In genomic region chr13:79229761-79230160, GRCh38 we compare ENCODE assay signal across 26 cellular contexts.
"Had no signal": no experiment of that assay in that cellular context is flagged by ENCODE, and none has a peak within 500 bp of the region (broad histone marks: within the 10 kb centered on the region; RNA-seq: fewer than 3 reads in every experiment).

No MANE protein-coding gene starts in this region.

- H3K4me1 Mint-ChIP-seq: neural crest cell had no signal

- ATAC-seq: foreskin keratinocyte; gastroesophageal sphincter; heart left ventricle; left ventricle myocardium superior; lower lobe of right lung; natural killer cell treated with Interleukin-12 subunit alpha and Interleukin-12 subunit beta and Interleukin-15 and Interleukin-18, amount 100 ng/mL, for 72 hours; right lobe of liver had no signal

- H3K36me3 ChIP-seq: colonic mucosa, esophagus muscularis mucosa, gastroesophageal sphincter, heart left ventricle, lower lobe of right lung, right lobe of liver, stomach, thyroid gland, vagina had no signal

- H3K4me3 Mint-ChIP-seq: dendritic cell treated with granulocyte-macrophage colony-stimulating factor and Interleukin-4, amounts not matched to agents 40 ng/mL and 50 ng/mL, for 4 days; endodermal cell; naive B cell; natural killer cell treated with Interleukin-12 subunit alpha and Interleukin-12 subunit beta and Interleukin-15 and Interleukin-18, amount 100 ng/mL, for 72 hours; neural crest cell had no signal

- H3K79me2 ChIP-seq: hepatocyte, parathyroid adenoma had no signal

- H3K9me3 Mint-ChIP-seq: dendritic cell treated with granulocyte-macrophage colony-stimulating factor and Interleukin-4, amounts not matched to agents 40 ng/mL and 50 ng/mL, for 4 days; endodermal cell; naive B cell; natural killer cell treated with Interleukin-12 subunit alpha and Interleukin-12 subunit beta and Interleukin-15 and Interleukin-18, amount 100 ng/mL, for 72 hours; neural crest cell had no signal

- H3K27ac Mint-ChIP-seq: dendritic cell treated with granulocyte-macrophage colony-stimulating factor and Interleukin-4, amounts not matched to agents 40 ng/mL and 50 ng/mL, for 4 days; endodermal cell; naive B cell; natural killer cell treated with Interleukin-12 subunit alpha and Interleukin-12 subunit beta and Interleukin-15 and Interleukin-18, amount 100 ng/mL, for 72 hours; progenitor cell of endocrine pancreas had no signal

- H3K36me3 Mint-ChIP-seq: naive B cell; natural killer cell treated with Interleukin-12 subunit alpha and Interleukin-12 subunit beta and Interleukin-15 and Interleukin-18, amount 100 ng/mL, for 72 hours had no signal

- FAIRE-seq: small intestine had no signal

- H3K4me1 ChIP-seq: colonic mucosa, esophagus muscularis mucosa, foreskin keratinocyte, gastroesophageal sphincter, heart left ventricle, lower lobe of right lung, parathyroid adenoma, right lobe of liver, stomach, thyroid gland, vagina had no signal

- H3K27ac ChIP-seq: colonic mucosa, esophagus muscularis mucosa, foreskin keratinocyte, gastroesophageal sphincter, heart left ventricle, hepatocyte, lower lobe of right lung, parathyroid adenoma, right lobe of liver, stomach, thyroid gland, vagina had no signal

- H3K4me2 ChIP-seq: hepatocyte had no signal

- DNase-seq: colonic mucosa; effector CD8-positive, alpha-beta T cell; endodermal cell; foreskin keratinocyte; heart left ventricle; kidney glomerular epithelial cell; left ventricle myocardium superior; lower lobe of right lung; naive B cell; right lobe of liver; small intestine; stimulated activated CD4-positive, alpha-beta T cell treated with anti-CD3 and anti-CD28 coated beads, Interleukin-15, amount 100 ng/mL, for 24 hours; stimulated activated CD4-positive, alpha-beta T cell treated with anti-CD3 and anti-CD28 coated beads, Interleukin-4, amount 100 ng/mL, for 1 hour; stimulated activated CD8-positive, alpha-beta memory T cell treated with anti-CD3 and anti-CD28 coated beads, Interleukin-4, amount 100 ng/mL, for 48 hours; stimulated activated naive CD4-positive, alpha-beta T cell treated with Interleukin-2 at 50 U/mL for 16 hours; stomach; thyroid gland had no signal

- H3K4me3 ChIP-seq: colonic mucosa, esophagus muscularis mucosa, gastroesophageal sphincter, heart left ventricle, hepatocyte, lower lobe of right lung, right lobe of liver, stomach, thyroid gland, vagina had no signal

- H3K27me3 ChIP-seq: colonic mucosa, esophagus muscularis mucosa, foreskin keratinocyte, gastroesophageal sphincter, heart left ventricle, hepatocyte, right lobe of liver, stomach, thyroid gland, vagina had no signal

- H3K9me3 ChIP-seq: colonic mucosa, esophagus muscularis mucosa, gastroesophageal sphincter, heart left ventricle, lower lobe of right lung, right lobe of liver, stomach, thyroid gland, vagina had no signal

- H2AFZ ChIP-seq: hepatocyte, parathyroid adenoma had no signal
